In the genomic region with DNA sequence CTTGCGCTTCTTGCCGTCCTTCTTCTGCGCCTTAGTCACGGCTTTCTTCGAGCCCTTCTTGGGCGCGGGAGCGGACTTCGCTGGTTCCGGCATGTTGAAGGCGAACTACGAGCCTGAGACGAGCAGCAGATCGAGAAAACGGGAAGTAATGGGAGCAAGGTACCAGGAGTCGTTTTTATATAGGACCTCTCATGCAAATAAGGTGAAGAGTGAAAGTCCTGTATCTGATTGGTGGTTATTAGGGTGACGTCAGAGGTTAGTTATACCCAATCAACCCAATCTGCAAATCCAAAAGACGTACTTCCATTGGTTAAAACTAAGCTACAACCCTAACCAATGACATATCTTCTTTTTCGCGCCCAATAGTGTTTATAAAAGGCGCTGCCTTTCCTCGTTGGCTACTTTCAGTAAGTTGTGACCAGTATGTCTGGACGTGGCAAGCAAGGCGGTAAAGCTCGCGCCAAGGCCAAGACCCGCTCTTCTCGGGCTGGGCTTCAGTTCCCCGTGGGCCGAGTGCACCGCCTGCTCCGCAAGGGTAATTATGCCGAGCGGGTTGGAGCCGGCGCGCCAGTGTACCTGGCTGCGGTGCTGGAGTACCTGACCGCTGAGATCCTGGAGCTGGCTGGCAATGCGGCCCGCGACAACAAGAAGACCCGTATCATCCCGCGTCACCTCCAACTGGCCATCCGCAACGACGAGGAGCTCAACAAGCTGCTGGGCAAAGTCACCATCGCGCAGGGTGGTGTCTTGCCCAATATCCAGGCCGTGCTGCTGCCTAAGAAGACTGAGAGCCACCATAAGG, we compare ENCODE assay signal across 8 cellular contexts.
A peak's percentile ranks its signal among the peaks of the same experiment; 100 is the strongest.
DNase-seq lines count a peak whose midpoint lies in the region; ATAC-seq and TF ChIP-seq lines count a peak whose summit lies in the region.

No MANE protein-coding gene starts in this region.

- peak overlapping the region; percentile 85 to 96 (median 90) for H3K9ac ChIP-seq in BLaER1 treated with 17β-estradiol and CSF1 and Interleukin-3, amounts not matched to agents 10 nM and 100 nM

- ATAC-seq in HG03354 (IDR thresholded peaks at IDR 0.05; ENCODE audit: poor library complexity, severe bottlenecking, unreplicated experiment) (peak; percentile 79), left colon (peak; percentile 88)

- peak overlapping the region; percentile 82 to 100 (median 94) for H3K4me2 ChIP-seq in BLaER1 treated with 17β-estradiol and CSF1 and Interleukin-3, amounts not matched to agents 10 nM and 100 nM

- H4K20me1 ChIP-seq in BLaER1 treated with 17β-estradiol and CSF1 and Interleukin-3, amounts not matched to agents 10 nM and 100 nM, result peaks cover 0 to 43% (median 13%) of the 10 kb centered on the region in 11 experiments; a peak in 10 of 22 replicates

- peaks cover 30 to 49% (median 35%) of the 10 kb centered on the region in 10 experiments for H3K4me1 ChIP-seq in BLaER1 treated with 17β-estradiol and CSF1 and Interleukin-3, amounts not matched to agents 10 nM and 100 nM

- H3K27me3 ChIP-seq in BLaER1 treated with 17β-estradiol and CSF1 and Interleukin-3, amounts not matched to agents 10 nM and 100 nM, result no peaks in the 10 kb centered on the region

- peaks cover 0 to 3% (median 0%) of the 10 kb centered on the region in 11 experiments; a peak in 1 of 22 replicates for H3K9me3 ChIP-seq in BLaER1 treated with 17β-estradiol and CSF1 and Interleukin-3, amounts not matched to agents 10 nM and 100 nM (replicated peaks in 1 of 11)

- peaks cover 0 to 19% (median 12%) of the 10 kb centered on the region in 11 experiments; a peak in 13 of 22 replicates for H3K36me3 ChIP-seq in BLaER1 treated with 17β-estradiol and CSF1 and Interleukin-3, amounts not matched to agents 10 nM and 100 nM

- TF ChIP-seq POLR2A in GM19193 (IDR thresholded peaks at IDR 0.05; ENCODE audit: extremely low read depth, insufficient read depth, insufficient read length), result peak; percentile 97

- H3K4me3 ChIP-seq in BLaER1 treated with 17β-estradiol and CSF1 and Interleukin-3, amounts not matched to agents 10 nM and 100 nM, result peak overlapping the region; percentile 74 to 83 (median 78)

- DNase-seq in NCI-H446 treated with DMSO at 0.1 percent for 48 hours (lab: John Stamatoyannopoulos, UW) (peak; percentile 98), dermis blood vessel endothelial cell (peak; percentile 99), left colon (peak; percentile 84 to 85)
- DNase-seq in activated CD4-positive, alpha-beta T cell treated with anti-CD3 and anti-CD28 coated beads for 24 hours (ENCODE audit: low read depth in 2 of 2), result peak; percentile 66 to 68
- DNase-seq in stimulated activated CD4-positive, alpha-beta T cell treated with anti-CD3 and anti-CD28 coated beads, Interleukin-1b, Interleukin-23, amount 100 ng/mL, for 4 hours (ENCODE audit: low read depth in 2 of 2), result peak; percentile 54 to 63

- peak overlapping the region; percentile 81 to 98 (median 94) for H3K27ac ChIP-seq in BLaER1 treated with 17β-estradiol and CSF1 and Interleukin-3, amounts not matched to agents 10 nM and 100 nM

- intact Hi-C loops in left colon (cut with DNase I, micrococcal nuclease), result no loop called here

Comparison
In these comparisons a context has a peak if more than half of its experiments do, and no peak if none do; other contexts are left out.
1. Peak in every context shown above with its lines: DNase-seq, ATAC-seq, H3K4me3 ChIP-seq and H3K27ac ChIP-seq.